1 cellular context compared by ENCODE assay signal in the genomic region with DNA sequence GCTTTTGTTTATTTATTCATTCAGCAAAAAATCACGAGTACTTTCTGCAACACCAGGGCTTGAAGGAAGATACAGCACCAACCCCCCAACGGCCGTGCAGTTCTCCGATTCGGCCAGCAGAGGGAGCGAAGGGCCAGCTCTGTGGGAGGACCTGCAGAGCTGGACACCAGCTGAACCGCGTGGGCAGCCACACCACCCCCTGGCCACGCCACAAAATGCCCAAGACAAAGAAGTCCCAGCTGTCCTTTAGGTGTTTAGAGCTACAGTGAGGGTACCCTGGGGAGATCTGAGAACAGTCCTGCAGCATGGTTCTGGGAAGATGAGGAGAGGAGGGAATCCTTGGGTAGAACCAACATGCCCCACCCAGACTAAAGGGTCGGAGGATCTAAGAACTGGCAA.
A peak's percentile ranks its signal among the peaks of the same experiment; 100 is the strongest.
TF ChIP-seq lines count a peak whose summit lies in the region.

No MANE protein-coding gene starts in this region.

TF ChIP-seq in HEK293, 187 proteins besides CTCF, POLR2A, EP300 and RAD21 (continued from another document):
- TF ChIP-seq, protein P1, sequence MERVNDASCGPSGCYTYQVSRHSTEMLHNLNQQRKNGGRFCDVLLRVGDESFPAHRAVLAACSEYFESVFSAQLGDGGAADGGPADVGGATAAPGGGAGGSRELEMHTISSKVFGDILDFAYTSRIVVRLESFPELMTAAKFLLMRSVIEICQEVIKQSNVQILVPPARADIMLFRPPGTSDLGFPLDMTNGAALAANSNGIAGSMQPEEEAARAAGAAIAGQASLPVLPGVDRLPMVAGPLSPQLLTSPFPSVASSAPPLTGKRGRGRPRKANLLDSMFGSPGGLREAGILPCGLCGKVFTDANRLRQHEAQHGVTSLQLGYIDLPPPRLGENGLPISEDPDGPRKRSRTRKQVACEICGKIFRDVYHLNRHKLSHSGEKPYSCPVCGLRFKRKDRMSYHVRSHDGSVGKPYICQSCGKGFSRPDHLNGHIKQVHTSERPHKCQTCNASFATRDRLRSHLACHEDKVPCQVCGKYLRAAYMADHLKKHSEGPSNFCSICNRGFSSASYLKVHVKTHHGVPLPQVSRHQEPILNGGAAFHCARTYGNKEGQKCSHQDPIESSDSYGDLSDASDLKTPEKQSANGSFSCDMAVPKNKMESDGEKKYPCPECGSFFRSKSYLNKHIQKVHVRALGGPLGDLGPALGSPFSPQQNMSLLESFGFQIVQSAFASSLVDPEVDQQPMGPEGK (tag by site-specific recombination; IDR thresholded peaks at IDR 0.05) = 0 out of 2 replicates have a peak, but pooled peaks have one; percentile 21
- TF ChIP-seq GLIS1 (tag by site-specific recombination; IDR thresholded peaks at IDR 0.05) (peak; percentile 28; the same call in 1 of the 2 replicates), OVOL3 (tag by site-specific recombination; IDR thresholded peaks at IDR 0.05) (no peak), ZNF514 (tag by site-specific recombination; IDR thresholded peaks at IDR 0.05) (no peak), ZNF501 (tag by site-specific recombination; IDR thresholded peaks at IDR 0.05) (0 out of 2 replicates have a peak, but pooled peaks have one; percentile 22), EGR2 (tag by site-specific recombination; IDR thresholded peaks at IDR 0.05; ENCODE audit: low read depth) (peak; percentile 64), ZNF670 (tag by site-specific recombination; IDR thresholded peaks at IDR 0.05; ENCODE audit: low read depth) (no peak), ZFHX2 (tag by site-specific recombination; conservative IDR thresholded peaks at IDR 0.05) (peak; percentile 71), ZNF423 (tag by site-specific recombination; IDR thresholded peaks at IDR 0.05) (no peak), ZNF350 (tag by site-specific recombination; IDR thresholded peaks at IDR 0.05) (no peak)
- TF ChIP-seq, protein P2, sequence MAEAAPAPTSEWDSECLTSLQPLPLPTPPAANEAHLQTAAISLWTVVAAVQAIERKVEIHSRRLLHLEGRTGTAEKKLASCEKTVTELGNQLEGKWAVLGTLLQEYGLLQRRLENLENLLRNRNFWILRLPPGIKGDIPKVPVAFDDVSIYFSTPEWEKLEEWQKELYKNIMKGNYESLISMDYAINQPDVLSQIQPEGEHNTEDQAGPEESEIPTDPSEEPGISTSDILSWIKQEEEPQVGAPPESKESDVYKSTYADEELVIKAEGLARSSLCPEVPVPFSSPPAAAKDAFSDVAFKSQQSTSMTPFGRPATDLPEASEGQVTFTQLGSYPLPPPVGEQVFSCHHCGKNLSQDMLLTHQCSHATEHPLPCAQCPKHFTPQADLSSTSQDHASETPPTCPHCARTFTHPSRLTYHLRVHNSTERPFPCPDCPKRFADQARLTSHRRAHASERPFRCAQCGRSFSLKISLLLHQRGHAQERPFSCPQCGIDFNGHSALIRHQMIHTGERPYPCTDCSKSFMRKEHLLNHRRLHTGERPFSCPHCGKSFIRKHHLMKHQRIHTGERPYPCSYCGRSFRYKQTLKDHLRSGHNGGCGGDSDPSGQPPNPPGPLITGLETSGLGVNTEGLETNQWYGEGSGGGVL (tag by site-specific recombination; IDR thresholded peaks at IDR 0.05) = no peak
- TF ChIP-seq, protein P3, sequence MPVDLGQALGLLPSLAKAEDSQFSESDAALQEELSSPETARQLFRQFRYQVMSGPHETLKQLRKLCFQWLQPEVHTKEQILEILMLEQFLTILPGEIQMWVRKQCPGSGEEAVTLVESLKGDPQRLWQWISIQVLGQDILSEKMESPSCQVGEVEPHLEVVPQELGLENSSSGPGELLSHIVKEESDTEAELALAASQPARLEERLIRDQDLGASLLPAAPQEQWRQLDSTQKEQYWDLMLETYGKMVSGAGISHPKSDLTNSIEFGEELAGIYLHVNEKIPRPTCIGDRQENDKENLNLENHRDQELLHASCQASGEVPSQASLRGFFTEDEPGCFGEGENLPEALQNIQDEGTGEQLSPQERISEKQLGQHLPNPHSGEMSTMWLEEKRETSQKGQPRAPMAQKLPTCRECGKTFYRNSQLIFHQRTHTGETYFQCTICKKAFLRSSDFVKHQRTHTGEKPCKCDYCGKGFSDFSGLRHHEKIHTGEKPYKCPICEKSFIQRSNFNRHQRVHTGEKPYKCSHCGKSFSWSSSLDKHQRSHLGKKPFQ (tag by site-specific recombination; IDR thresholded peaks at IDR 0.05) = no peak
TF ChIP-seq in HEK293: peak in this region for 8.
